In the genomic region with DNA sequence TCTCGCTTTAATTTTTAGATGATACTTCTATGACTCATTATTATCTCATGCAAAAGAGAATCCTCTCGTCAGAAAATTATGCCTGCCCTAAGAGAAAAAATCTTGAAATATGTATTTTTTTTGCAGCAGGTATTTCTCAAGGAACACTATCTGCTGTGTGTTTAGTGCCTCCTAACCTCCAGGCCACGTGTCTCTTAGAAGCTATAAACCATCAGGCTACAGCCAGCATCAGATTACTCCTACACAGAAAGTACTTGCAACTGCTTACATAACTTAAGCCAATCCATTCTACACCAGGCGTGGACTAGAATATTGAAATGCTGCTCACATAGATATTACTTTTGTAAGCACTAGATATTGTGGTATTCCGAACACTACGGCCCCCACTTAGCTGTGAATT, we compare ENCODE assay signal across 13 cellular contexts.
DNase-seq lines count a peak whose midpoint lies in the region; ATAC-seq and TF ChIP-seq lines count a peak whose summit lies in the region.
"Had no signal": no experiment of that assay in that cellular context is flagged by ENCODE, and none has a peak within 500 bp of the region (broad histone marks: within the 10 kb centered on the region; RNA-seq: fewer than 3 reads in every experiment).

No MANE protein-coding gene starts in this region.

- WGBS in prostate gland, result 38% methylated on average over 6 of the region's 6 CpGs

- intact Hi-C loops in prostate gland (cut with DNase I), result no loop called here

- H3K4me1 ChIP-seq in prostate gland (replicated peaks), result no peaks in the 10 kb centered on the region

- H3K9me3 Mint-ChIP-seq in effector memory CD8-positive, alpha-beta T cell, result peaks cover 9 to 20% of the 10 kb centered on the region in 2 donors

- no peak overlapping the region for H3K27ac Mint-ChIP-seq in effector memory CD8-positive, alpha-beta T cell

- no peaks in the 10 kb centered on the region for H3K9me3 ChIP-seq in prostate gland

- no peak overlapping the region for H3K4me3 Mint-ChIP-seq in effector memory CD8-positive, alpha-beta T cell

- TF ChIP-seq CTCF in prostate gland (IDR thresholded peaks at IDR 0.05), result no peak

- H3K27ac ChIP-seq in prostate gland, result no peak overlapping the region
- H3K27ac ChIP-seq: KMS-11 had no signal

- no peak for TF ChIP-seq POLR2A in prostate gland (IDR thresholded peaks at IDR 0.05)

- H3K36me3 Mint-ChIP-seq in effector memory CD8-positive, alpha-beta T cell (ENCODE audit: insufficient read depth), result peaks cover 4% of the 10 kb centered on the region

- no peaks in the 10 kb centered on the region for H3K27me3 ChIP-seq in prostate gland (replicated peaks; ENCODE audit: insufficient read depth)

- H3K27me3 Mint-ChIP-seq in effector memory CD8-positive, alpha-beta T cell, result no peaks in the 10 kb centered on the region

- no peaks in the 10 kb centered on the region for H3K4me1 Mint-ChIP-seq in effector memory CD8-positive, alpha-beta T cell (ENCODE audit: low read depth in 2 of 2)

- DNase-seq in NCI-H510A treated with DMSO at 0.1 percent for 48 hours (lab: John Stamatoyannopoulos, UW), result peak; percentile 46
- DNase-seq in NCI-H510A (lab: John Stamatoyannopoulos, UW), result no peak
- peak; percentile 63 for DNase-seq in NCI-H226
- peak; percentile 49 for DNase-seq in fibroblast of peridontal ligament (ENCODE audit: extremely low read depth)
- DNase-seq in prostate gland (ENCODE audit: low spot score), result peak; percentile 26
- no peak for DNase-seq in effector memory CD8-positive, alpha-beta T cell
- DNase-seq in DMS153 treated with DMSO at 0.1 percent for 48 hours (lab: John Stamatoyannopoulos, UW; ENCODE audit: unreplicated experiment), result no peak
- DNase-seq: C1 segment of cervical spinal cord, NCI-H1105 treated with DMSO at 0.1 percent for 48 hours, NCI-H345, SHP77 had no signal

- no peaks in the 10 kb centered on the region for H3K36me3 ChIP-seq in prostate gland

- no peak for ATAC-seq in effector memory CD8-positive, alpha-beta T cell (replicated peaks)
- ATAC-seq in GM18858 (IDR thresholded peaks at IDR 0.05; ENCODE audit: unreplicated experiment), result no peak

- no peak overlapping the region for H3K4me3 ChIP-seq in prostate gland

Comparison
In these comparisons a context has a peak if more than half of its experiments do, and no peak if none do; other contexts are left out.
1. DNase-seq: peak in NCI-H510A treated with DMSO at 0.1 percent for 48 hours (single experiment), NCI-H226 (single experiment), fibroblast of peridontal ligament (single experiment) and prostate gland (single experiment); none in NCI-H510A (single experiment), effector memory CD8-positive, alpha-beta T cell (0 of 3) and DMS153 treated with DMSO at 0.1 percent for 48 hours (single experiment).